ENCODE assay signal across 8 cellular contexts in genomic region chr7:149028346-149029109, GRCh38. TPM values are rescaled to one million over a fixed set of nuclear protein-coding genes. Genes with fewer than 3 reads are reported as not detected.
DNase-seq lines count a peak whose midpoint lies in the region; ATAC-seq and TF ChIP-seq lines count a peak whose summit lies in the region.

A gene with protein sequence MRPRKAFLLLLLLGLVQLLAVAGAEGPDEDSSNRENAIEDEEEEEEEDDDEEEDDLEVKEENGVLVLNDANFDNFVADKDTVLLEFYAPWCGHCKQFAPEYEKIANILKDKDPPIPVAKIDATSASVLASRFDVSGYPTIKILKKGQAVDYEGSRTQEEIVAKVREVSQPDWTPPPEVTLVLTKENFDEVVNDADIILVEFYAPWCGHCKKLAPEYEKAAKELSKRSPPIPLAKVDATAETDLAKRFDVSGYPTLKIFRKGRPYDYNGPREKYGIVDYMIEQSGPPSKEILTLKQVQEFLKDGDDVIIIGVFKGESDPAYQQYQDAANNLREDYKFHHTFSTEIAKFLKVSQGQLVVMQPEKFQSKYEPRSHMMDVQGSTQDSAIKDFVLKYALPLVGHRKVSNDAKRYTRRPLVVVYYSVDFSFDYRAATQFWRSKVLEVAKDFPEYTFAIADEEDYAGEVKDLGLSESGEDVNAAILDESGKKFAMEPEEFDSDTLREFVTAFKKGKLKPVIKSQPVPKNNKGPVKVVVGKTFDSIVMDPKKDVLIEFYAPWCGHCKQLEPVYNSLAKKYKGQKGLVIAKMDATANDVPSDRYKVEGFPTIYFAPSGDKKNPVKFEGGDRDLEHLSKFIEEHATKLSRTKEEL (minus strand): TSS chr7:149028505. CDS start chr7:149028408, 97 bp downstream.

- H3K36me3 Mint-ChIP-seq in IgD-negative memory B cell, result no peaks in the 10 kb centered on the region

- TF ChIP-seq CTCF in epithelial cell of esophagus (IDR thresholded peaks at IDR 0.05; ENCODE audit: insufficient read depth, low read depth, low read length, missing control alignments), result no peak

- peaks cover 31% of the 10 kb centered on the region for H3K4me1 ChIP-seq in mononuclear cell (ENCODE audit: insufficient read depth, low read length)

- H3K27me3 ChIP-seq in mononuclear cell (ENCODE audit: insufficient read depth, low read length), result no peaks in the 10 kb centered on the region

- peak within 1 kb of the TSS; percentile 81 to 99 (median 94) for H3K27ac Mint-ChIP-seq in IgD-negative memory B cell

- peak; percentile 92 for ATAC-seq in GM21529 (IDR thresholded peaks at IDR 0.05; ENCODE audit: unreplicated experiment)

- H3K27me3 Mint-ChIP-seq in IgD-negative memory B cell, result peaks cover 1% of the 10 kb centered on the region

- H3K4me1 Mint-ChIP-seq in IgD-negative memory B cell, result peaks cover 23 to 39% (median 32%) of the 10 kb centered on the region in 3 donors

- DNase-seq in DMS153 treated with DMSO at 0.1 percent for 48 hours (lab: John Stamatoyannopoulos, UW; ENCODE audit: unreplicated experiment) (peak; percentile 96), OCI-M2 (lab: John Stamatoyannopoulos, UW; ENCODE audit: unreplicated experiment) (peak; percentile 95), activated T-cell treated with anti-CD3 and anti-CD28 coated beads for 4 hours (peak; percentile 98), epithelial cell of esophagus (ENCODE audit: low read depth) (peak; percentile 100)
- peak; percentile 97 to 99 for DNase-seq in stimulated activated CD8-positive, alpha-beta memory T cell treated with anti-CD3 and anti-CD28 coated beads, Interleukin-4, amount 100 ng/mL, for 1 hour (ENCODE audit: low read depth in 2 of 2, low spot score in 1 of 2)

- H3K4me3 Mint-ChIP-seq in IgD-negative memory B cell, result peak within 1 kb of the TSS; percentile 90 to 99 (median 96)

- H3K9me3 Mint-ChIP-seq in IgD-negative memory B cell, result no peaks in the 10 kb centered on the region

- H3K4me3 ChIP-seq in epithelial cell of esophagus (ENCODE audit: low read length), result peak within 1 kb of the TSS; percentile 68
- peak within 1 kb of the TSS; percentile 74 for H3K4me3 ChIP-seq in mononuclear cell (ENCODE audit: low read length)

- no peaks in the 10 kb centered on the region for H3K9me3 ChIP-seq in mononuclear cell (ENCODE audit: low read depth, low read length)

RNA-seq across cellular contexts. Expression of the gene that starts here (rescaled TPM):
- 94.4 TPM for polyA plus RNA-seq in IgD-negative memory B cell
- total RNA-seq in mononuclear cell, result 34.9 TPM

Comparison
In these comparisons a context has a peak if more than half of its experiments do, and no peak if none do; other contexts are left out.
1. Peak in every context shown above with its lines: DNase-seq, ATAC-seq and H3K4me3 ChIP-seq.